Comparison of ENCODE assay signal across 8 cellular contexts in the genomic region with DNA sequence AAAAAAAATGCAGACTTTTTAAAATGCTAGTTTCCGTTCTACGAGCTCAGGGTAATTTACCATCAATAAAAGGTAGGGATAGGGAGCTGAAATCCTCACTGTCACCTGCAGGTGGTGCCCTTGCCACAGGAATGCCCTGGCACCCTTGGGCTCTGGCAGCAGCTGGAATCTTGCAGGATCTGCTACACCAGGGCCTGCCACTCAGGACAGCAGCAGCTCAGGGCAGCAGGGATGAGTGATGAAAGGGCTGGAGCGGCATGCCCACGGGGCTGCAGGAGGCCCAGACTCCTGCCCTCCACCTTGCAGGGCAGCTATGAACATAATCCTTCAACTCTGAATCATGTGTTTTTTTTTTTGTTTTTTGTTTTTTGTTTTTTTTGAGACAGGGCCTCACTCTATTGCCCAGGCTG. TPM values are rescaled to one million over a fixed set of nuclear protein-coding genes. Genes with fewer than 3 reads are reported as not detected.
A peak's percentile ranks its signal among the peaks of the same experiment; 100 is the strongest.
DNase-seq lines count a peak whose midpoint lies in the region; ATAC-seq and TF ChIP-seq lines count a peak whose summit lies in the region.

No MANE protein-coding gene starts in this region.

- TF ChIP-seq CTCF in NB4 (IDR thresholded peaks at IDR 0.05; ENCODE audit: low read depth, low read length) (peak; percentile 56), progenitor cell of endocrine pancreas (IDR thresholded peaks at IDR 0.05; ENCODE audit: unreplicated experiment) (peak; percentile 80), vagina (IDR thresholded peaks at IDR 0.05) (peak; percentile 52 to 81 (median 72))

- peaks cover 6% of the 10 kb centered on the region for H3K27me3 Mint-ChIP-seq in activated naive CD4-positive, alpha-beta T cell treated with anti-CD3 and anti-CD28 coated beads, Interleukin-2, amount 10 ng/mL, durations not matched to agents 7 days and 5 days
- no peaks in the 10 kb centered on the region for H3K27me3 Mint-ChIP-seq in progenitor cell of endocrine pancreas

- H3K9me3 ChIP-seq in vagina, result no peaks in the 10 kb centered on the region

- no peak overlapping the region for H3K27ac ChIP-seq in vagina

- H3K27me3 ChIP-seq in vagina, result no peaks in the 10 kb centered on the region

- no peaks in the 10 kb centered on the region for H3K4me1 Mint-ChIP-seq in activated naive CD4-positive, alpha-beta T cell treated with anti-CD3 and anti-CD28 coated beads, Interleukin-2, amount 10 ng/mL, durations not matched to agents 7 days and 5 days
- peaks cover 2% of the 10 kb centered on the region for H3K4me1 Mint-ChIP-seq in progenitor cell of endocrine pancreas (ENCODE audit: low read depth)

- intact Hi-C loops in head of caudate nucleus (cut with DNase I), result loop anchor here (5.0 to 10.0 kb wide), 2 partner anchors 56 to 224 kb away; partner anchors contain the start of gene GNG7
- intact Hi-C loops in vagina (cut with DNase I), result no loop called here

- ATAC-seq in SK-N-SH treated with all-trans-retinoic acid at 6 μM for 48 hours (peak; percentile 94), HG03442 (IDR thresholded peaks at IDR 0.05; ENCODE audit: unreplicated experiment) (no peak)

- H3K4me3 Mint-ChIP-seq in activated naive CD4-positive, alpha-beta T cell treated with anti-CD3 and anti-CD28 coated beads, Interleukin-2, amount 10 ng/mL, durations not matched to agents 7 days and 5 days, result no peak overlapping the region
- H3K4me3 Mint-ChIP-seq in progenitor cell of endocrine pancreas (ENCODE audit: low read depth), result no peak overlapping the region

- H3K36me3 Mint-ChIP-seq in activated naive CD4-positive, alpha-beta T cell treated with anti-CD3 and anti-CD28 coated beads, Interleukin-2, amount 10 ng/mL, durations not matched to agents 7 days and 5 days, result no peaks in the 10 kb centered on the region
- peaks cover 2% of the 10 kb centered on the region for H3K36me3 Mint-ChIP-seq in progenitor cell of endocrine pancreas (ENCODE audit: insufficient read depth)

- no peak overlapping the region for H3K27ac Mint-ChIP-seq in activated naive CD4-positive, alpha-beta T cell treated with anti-CD3 and anti-CD28 coated beads, Interleukin-2, amount 10 ng/mL, durations not matched to agents 7 days and 5 days
- no peak overlapping the region for H3K27ac Mint-ChIP-seq in progenitor cell of endocrine pancreas

- no peaks in the 10 kb centered on the region for H3K9me3 Mint-ChIP-seq in activated naive CD4-positive, alpha-beta T cell treated with anti-CD3 and anti-CD28 coated beads, Interleukin-2, amount 10 ng/mL, durations not matched to agents 7 days and 5 days
- H3K9me3 Mint-ChIP-seq in progenitor cell of endocrine pancreas (ENCODE audit: low read depth), result no peaks in the 10 kb centered on the region

- CTCF ChIA-PET in activated naive CD4-positive, alpha-beta T cell treated with anti-CD3 and anti-CD28 coated beads, Interleukin-2, amount 10 ng/mL, durations not matched to agents 7 days and 5 days (lab: Charles Lee), result interaction anchor here (0.6 to 3.4 kb wide), 28 partner anchors 8 to 327 kb away, joined by 3 to 49 read pairs (median 4); partner anchors contain the start of gene ZNF57

- DNase-seq in GM04503 (ENCODE audit: low read depth) (peak; percentile 10), NB4 (ENCODE audit: low read depth) (peak; percentile 74), head of caudate nucleus (peak; percentile 77 to 95 (median 88)), progenitor cell of endocrine pancreas (ENCODE audit: low spot score, unreplicated experiment) (peak; percentile 56), vagina (ENCODE audit: extremely low spot score in 2 of 2) (no peak)
- DNase-seq in activated naive CD4-positive, alpha-beta T cell treated with anti-CD3 and anti-CD28 coated beads, Interleukin-2, amount 10 ng/mL, durations not matched to agents 7 days and 5 days, result peak; percentile 85

- no peak for TF ChIP-seq POLR2A in NB4 (IDR thresholded peaks at IDR 0.05; ENCODE audit: extremely low read depth, insufficient read length)
- TF ChIP-seq POLR2A in vagina (IDR thresholded peaks at IDR 0.05), result no peak

- H3K4me1 ChIP-seq in vagina, result no peaks in the 10 kb centered on the region

- no peaks in the 10 kb centered on the region for H3K36me3 ChIP-seq in vagina

- no peak overlapping the region for H3K4me3 ChIP-seq in NB4 (ENCODE audit: low read depth, low read length)
- no peak overlapping the region for H3K4me3 ChIP-seq in vagina

TF ChIP-seq in SK-N-SH treated with all-trans-retinoic acid at 6 μM for 48 hours, 23 proteins besides CTCF, POLR2A, EP300 and RAD21:
- TF ChIP-seq, protein P1, sequence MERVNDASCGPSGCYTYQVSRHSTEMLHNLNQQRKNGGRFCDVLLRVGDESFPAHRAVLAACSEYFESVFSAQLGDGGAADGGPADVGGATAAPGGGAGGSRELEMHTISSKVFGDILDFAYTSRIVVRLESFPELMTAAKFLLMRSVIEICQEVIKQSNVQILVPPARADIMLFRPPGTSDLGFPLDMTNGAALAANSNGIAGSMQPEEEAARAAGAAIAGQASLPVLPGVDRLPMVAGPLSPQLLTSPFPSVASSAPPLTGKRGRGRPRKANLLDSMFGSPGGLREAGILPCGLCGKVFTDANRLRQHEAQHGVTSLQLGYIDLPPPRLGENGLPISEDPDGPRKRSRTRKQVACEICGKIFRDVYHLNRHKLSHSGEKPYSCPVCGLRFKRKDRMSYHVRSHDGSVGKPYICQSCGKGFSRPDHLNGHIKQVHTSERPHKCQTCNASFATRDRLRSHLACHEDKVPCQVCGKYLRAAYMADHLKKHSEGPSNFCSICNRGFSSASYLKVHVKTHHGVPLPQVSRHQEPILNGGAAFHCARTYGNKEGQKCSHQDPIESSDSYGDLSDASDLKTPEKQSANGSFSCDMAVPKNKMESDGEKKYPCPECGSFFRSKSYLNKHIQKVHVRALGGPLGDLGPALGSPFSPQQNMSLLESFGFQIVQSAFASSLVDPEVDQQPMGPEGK (CRISPR knock-in tag; IDR thresholded peaks at IDR 0.05; ENCODE audit: borderline replicate concordance), result no peak
- TF ChIP-seq ZNF8 (CRISPR knock-in tag; IDR thresholded peaks at IDR 0.05) (0 out of 2 replicates have a peak, but pooled peaks have one; percentile 30), TCF4 (CRISPR knock-in tag; IDR thresholded peaks at IDR 0.05; ENCODE audit: borderline replicate concordance) (peak; percentile 18; the same call in 1 of the 2 replicates), TSHZ2 (CRISPR knock-in tag; IDR thresholded peaks at IDR 0.05) (peak; percentile 45; the same call in 1 of the 2 replicates)

RNA-seq across cellular contexts. Expression of gene GNG7, which starts 54.0 kb away (rescaled TPM):
- total RNA-seq in progenitor cell of endocrine pancreas (9.9 and 11.3 TPM in 2 replicates), vagina (2.0 TPM)

Comparison
In these comparisons a context has a peak if more than half of its experiments do, and no peak if none do; other contexts are left out.
1. DNase-seq: peak in GM04503 (single experiment), NB4 (single experiment), activated naive CD4-positive, alpha-beta T cell treated with anti-CD3 and anti-CD28 coated beads, Interleukin-2, amount 10 ng/mL, durations not matched to agents 7 days and 5 days (single experiment), head of caudate nucleus (42 of 42) and progenitor cell of endocrine pancreas (single experiment); none in vagina (0 of 2).
2. Peak in every context shown above with its lines, with median percentiles within 50 percentile points of each other: CTCF ChIP-seq.